ENCODE assay signal across 17 cellular contexts in genomic region chr3:64067510-64068346, GRCh38. TPM values are rescaled to one million over a fixed set of nuclear protein-coding genes. Genes with fewer than 3 reads are reported as not detected.
DNase-seq lines count a peak whose midpoint lies in the region; ATAC-seq, FAIRE-seq and TF ChIP-seq lines count a peak whose summit lies in the region.
"Had no signal": no experiment of that assay in that cellular context is flagged by ENCODE, and none has a peak within 500 bp of the region (broad histone marks: within the 10 kb centered on the region; RNA-seq: fewer than 3 reads in every experiment).

No MANE protein-coding gene starts in this region.

- ATAC-seq in A549 (no peak), left cardiac atrium (peak; percentile 34 to 65), GM18519 (IDR thresholded peaks at IDR 0.05; ENCODE audit: low FRiP score, unreplicated experiment) (no peak), left lobe of liver (no peak), GM21528 (IDR thresholded peaks at IDR 0.05; ENCODE audit: low FRiP score, unreplicated experiment) (no peak)
- no peak for ATAC-seq in activated naive CD4-positive, alpha-beta T cell treated with anti-CD3 and anti-CD28 coated beads, Interleukin-2, amount 50 U/mL, for 72 hours
- ATAC-seq: activated CD8-positive, alpha-beta T cell treated with anti-CD3 and anti-CD28 coated beads, Interleukin-2, amount 10 ng/mL, durations not matched to agents 7 days and 5 days; activated T-cell treated with anti-CD3 and anti-CD28 coated beads, Interleukin-2, amount 50 U/mL, for 72 hours; mucosa of descending colon had no signal

- no peaks in the 10 kb centered on the region for H3K27me3 ChIP-seq in GM23248 (replicated peaks; ENCODE audit: insufficient read depth)
- no peaks in the 10 kb centered on the region for H3K27me3 ChIP-seq in SK-N-SH (ENCODE audit: insufficient read depth)
- H3K27me3 ChIP-seq: neutrophil, vagina had no signal

- H3K9me2 ChIP-seq in GM23248 (ENCODE audit: insufficient read depth): no peaks in the 10 kb centered on the region
- H3K9me2 ChIP-seq in SK-N-SH: no peaks in the 10 kb centered on the region

- intact Hi-C loops in left cardiac atrium (cut with DNase I): no loop called here

- no peaks in the 10 kb centered on the region for H4K20me1 ChIP-seq in GM23248 (ENCODE audit: insufficient read depth)
- H4K20me1 ChIP-seq in SK-N-SH (ENCODE audit: insufficient read depth): no peaks in the 10 kb centered on the region

- DNase-seq in A549 (ENCODE audit: low read depth in 1 of 2, low spot score in 1 of 2): no peak
- peak; percentile 59 for DNase-seq in GM23248
- DNase-seq in SK-N-SH: no peak
- DNase-seq in left cardiac atrium: peak; percentile 17
- DNase-seq in left lobe of liver (ENCODE audit: low spot score): no peak
- no peak for DNase-seq in activated naive CD4-positive, alpha-beta T cell treated with anti-CD3 and anti-CD28 coated beads, Interleukin-2, amount 50 U/mL, for 72 hours (ENCODE audit: low spot score in 2 of 2)
- DNase-seq: activated CD8-positive, alpha-beta T cell treated with anti-CD3 and anti-CD28 coated beads, Interleukin-2, amount 10 ng/mL, durations not matched to agents 7 days and 5 days; activated naive CD8-positive, alpha-beta T cell treated with anti-CD3 and anti-CD28 coated beads, Interleukin-2, amount 10 ng/mL, durations not matched to agents 7 days and 5 days; activated T-cell treated with anti-CD3 and anti-CD28 coated beads, Interleukin-2, amount 50 U/mL, for 72 hours; hippocampal formation; mucosa of descending colon; NCI-H2107 had no signal

- TF ChIP-seq RAD21 in A549 (conservative IDR thresholded peaks at IDR 0.05 in 1 of 2, IDR thresholded peaks at IDR 0.05 in 1 of 2) (no peak), SK-N-SH (IDR thresholded peaks at IDR 0.05; ENCODE audit: low read length) (no peak)

- no peak for FAIRE-seq in A549 (lab: Jason Lieb, UNC)

- 0 out of 2 replicates have a peak, but pooled peaks cover 12% of the 10 kb centered on the region for H3F3A ChIP-seq in GM23248 (ENCODE audit: insufficient read depth)
- H3F3A ChIP-seq in SK-N-SH (replicated peaks; ENCODE audit: insufficient read depth): peaks cover 3% of the 10 kb centered on the region

- H3K4me1 ChIP-seq in A549 (peaks cover 28% of the 10 kb centered on the region), GM23248 (ENCODE audit: insufficient read depth) (peaks cover 12% of the 10 kb centered on the region), SK-N-SH (ENCODE audit: control insufficient read depth in 1 of 2, insufficient read depth in 2 of 2, low read depth in 1 of 2, low read length in 1 of 2) (peaks cover 0 to 9% of the 10 kb centered on the region in 2 experiments; a peak in 2 of 4 replicates)

- H3K27ac ChIP-seq in A549: peak overlapping the region; percentile 59 to 96
- H3K27ac ChIP-seq in GM23248: no peak overlapping the region
- no peak overlapping the region; a peak in 1 of 4 replicates for H3K27ac ChIP-seq in SK-N-SH (ENCODE audit: low read depth in 2 of 2, low read length in 1 of 2)
- H3K27ac ChIP-seq: neutrophil, vagina had no signal

- 76% methylated on average over 10 of the region's 10 CpGs for WGBS in A549 (ENCODE audit: missing lambda C conversion rate)
- WGBS in GM23248 (ENCODE audit: low coverage in 1 of 2, low lambda C conversion rate in 2 of 2, missing lambda C conversion rate in 2 of 2), 2 experiments: 11 to 15% methylated on average over 10 of the region's 10 CpGs
- WGBS in SK-N-SH (ENCODE audit: low lambda C conversion rate): 53% methylated on average over 9 of the region's 10 CpGs

- CTCF ChIA-PET in A549 (lab: Yijun Ruan, JAX): interaction anchor here (0.7 kb wide), 1 partner anchor 417 kb away, joined by 3 read pairs; no protein-coding TSS in a partner anchor
- CTCF ChIA-PET in SK-N-SH (lab: Yijun Ruan, JAX): interaction anchor here (0.6 to 1.3 kb wide), 3 partner anchors 37 to 140 kb away, joined by 3 to 4 read pairs (median 3); no protein-coding TSS in a partner anchor

- H3K9me3 ChIP-seq in A549: peaks cover 13% of the 10 kb centered on the region; the same call in 2 of the 3 replicates
- H3K9me3 ChIP-seq in GM23248 (ENCODE audit: low read depth): no peaks in the 10 kb centered on the region
- H3K9me3 ChIP-seq in SK-N-SH: no peaks in the 10 kb centered on the region
- H3K9me3 ChIP-seq: mucosa of descending colon, neutrophil, vagina had no signal

- no peaks in the 10 kb centered on the region for H3K79me2 ChIP-seq in GM23248 (ENCODE audit: insufficient read depth)
- no peaks in the 10 kb centered on the region for H3K79me2 ChIP-seq in SK-N-SH (ENCODE audit: insufficient read depth)

- H3K27ac Mint-ChIP-seq in activated naive CD4-positive, alpha-beta T cell treated with anti-CD3 and anti-CD28 coated beads, Interleukin-2, amount 50 U/mL, for 72 hours: no peak overlapping the region
- H3K27ac Mint-ChIP-seq: activated CD8-positive, alpha-beta T cell treated with anti-CD3 and anti-CD28 coated beads, Interleukin-2, amount 10 ng/mL, durations not matched to agents 7 days and 5 days; activated naive CD8-positive, alpha-beta T cell treated with anti-CD3 and anti-CD28 coated beads, Interleukin-2, amount 10 ng/mL, durations not matched to agents 7 days and 5 days; activated T-cell treated with anti-CD3 and anti-CD28 coated beads, Interleukin-2, amount 50 U/mL, for 72 hours; T-helper 1 cell treated with Interleukin-12 subunit alpha and Interleukin-12 subunit beta and Interleukin-4 antibody, amounts not matched to agents 30 μg/mL and 1 μg/mL, for 36 hours had no signal

- H3K36me3 ChIP-seq in GM23248 (ENCODE audit: low read depth) (no peaks in the 10 kb centered on the region), SK-N-SH (replicated peaks in 1 of 2; ENCODE audit: control insufficient read depth in 1 of 2, insufficient read depth in 2 of 2, low read length in 1 of 2) (peaks cover 0 to 5% of the 10 kb centered on the region in 2 experiments)
- H3K36me3 ChIP-seq: neutrophil, vagina had no signal

- H3K36me3 Mint-ChIP-seq in activated naive CD4-positive, alpha-beta T cell treated with anti-CD3 and anti-CD28 coated beads, Interleukin-2, amount 50 U/mL, for 72 hours: no peaks in the 10 kb centered on the region
- H3K36me3 Mint-ChIP-seq: activated naive CD8-positive, alpha-beta T cell treated with anti-CD3 and anti-CD28 coated beads, Interleukin-2, amount 10 ng/mL, durations not matched to agents 7 days and 5 days had no signal

- in situ Hi-C loops in GM23248 (cut with MboI): no loop called here

- TF ChIP-seq CTCF in A549 (IDR thresholded peaks at IDR 0.05) (no peak), SK-N-SH (IDR thresholded peaks at IDR 0.05) (no peak)

- peak overlapping the region; percentile 65 for H2AFZ ChIP-seq in GM23248
- no peak overlapping the region for H2AFZ ChIP-seq in SK-N-SH (ENCODE audit: low read depth)

- H3K4me3 ChIP-seq in A549: no peak overlapping the region
- H3K4me3 ChIP-seq in GM23248: no peak overlapping the region
- H3K4me3 ChIP-seq in SK-N-SH (ENCODE audit: low read depth in 2 of 2, low read length in 1 of 2): no peak overlapping the region
- H3K4me3 ChIP-seq: mucosa of descending colon, vagina had no signal

- no peaks in the 10 kb centered on the region for H3K9me3 Mint-ChIP-seq in activated naive CD4-positive, alpha-beta T cell treated with anti-CD3 and anti-CD28 coated beads, Interleukin-2, amount 50 U/mL, for 72 hours
- H3K9me3 Mint-ChIP-seq: activated naive CD8-positive, alpha-beta T cell treated with anti-CD3 and anti-CD28 coated beads, Interleukin-2, amount 10 ng/mL, durations not matched to agents 7 days and 5 days; activated T-cell treated with anti-CD3 and anti-CD28 coated beads, Interleukin-2, amount 50 U/mL, for 72 hours; T-helper 1 cell treated with Interleukin-12 subunit alpha and Interleukin-12 subunit beta and Interleukin-4 antibody, amounts not matched to agents 30 μg/mL and 1 μg/mL, for 36 hours had no signal

- H3K9ac ChIP-seq in GM23248 (no peak overlapping the region), SK-N-SH (no peak overlapping the region)

- no peak for TF ChIP-seq EP300 in A549 (IDR thresholded peaks at IDR 0.05)
- no peak for TF ChIP-seq EP300 in SK-N-SH (IDR thresholded peaks at IDR 0.05; ENCODE audit: borderline replicate concordance in 1 of 2, low read depth in 1 of 2, low read length in 1 of 2)

- POLR2A ChIA-PET in A549 (lab: Yijun Ruan, JAX): no interaction called here
- POLR2A ChIA-PET in SK-N-SH (lab: Yijun Ruan, JAX): no interaction called here

- H3K4me2 ChIP-seq in A549 (no peak overlapping the region), GM23248 (ENCODE audit: unreplicated experiment) (peak overlapping the region; percentile 43), SK-N-SH (no peak overlapping the region)

- TF ChIP-seq POLR2A in A549 (IDR thresholded peaks at IDR 0.05; ENCODE audit: low read length): no peak

TF ChIP-seq in A549, 52 proteins besides CTCF, POLR2A, EP300 and RAD21:
- TF ChIP-seq MAFK (IDR thresholded peaks at IDR 0.05; ENCODE audit: partially characterized antibody) (peak; percentile 86), ZFP36 (IDR thresholded peaks at IDR 0.05; ENCODE audit: borderline replicate concordance, partially characterized antibody) (no peak)

TF ChIP-seq in SK-N-SH, 30 proteins besides CTCF, POLR2A, EP300 and RAD21:
- TF ChIP-seq GATA2 (CRISPR knock-in tag; IDR thresholded peaks at IDR 0.05) (peak; percentile 22; the same call in 1 of the 2 replicates), CHD2 (IDR thresholded peaks at IDR 0.05; ENCODE audit: low read length, partially characterized antibody) (no peak), POLR2AphosphoS5 (IDR thresholded peaks at IDR 0.05; ENCODE audit: low read depth, low read length) (no peak), JUND (IDR thresholded peaks at IDR 0.05) (no peak)

RNA-seq across cellular contexts. Expression of gene PSMD6, which starts 44.4 kb away (rescaled TPM):
- polyA plus RNA-seq in A549 (2011; rRNA removed): 53.8 and 76.8 TPM in 2 replicates
- 70.4 and 74.2 TPM in 2 replicates for polyA plus RNA-seq in A549 (2012; cell fraction: cytosol; rRNA removed)
- polyA plus RNA-seq in A549 (2012; cell fraction: nucleus; rRNA removed): 43.2 and 51.1 TPM in 2 replicates
- polyA plus RNA-seq in A549 (2017; fragmentation: RNase III; extraction: RNeasy Plus Mini Kit Qiagen cat#74134 plus additional on column Dnase treatment): 117 to 121 TPM (median 120 TPM) in 3 replicates
- 20.3 and 20.7 TPM in 2 replicates for polyA minus RNA-seq in A549 (2011; rRNA and poly(A)+ RNA removed)
- 78.2 and 79.5 TPM in 2 replicates for total RNA-seq in GM23248 (2014; rRNA removed; shearing (Covaris generic))
- polyA plus RNA-seq in GM23248 (2016; fragmentation: Nextera tagmentation; extraction: Ambion mirVana): 126 and 130 TPM in 2 replicates
- 75.7 and 90.3 TPM in 2 replicates for polyA plus RNA-seq in SK-N-SH (2012; rRNA removed)
- 107 and 114 TPM in 2 replicates for polyA plus RNA-seq in SK-N-SH (2012; cell fraction: cytosol; rRNA removed)
- 55.0 and 70.8 TPM in 2 replicates for polyA plus RNA-seq in SK-N-SH (2012; cell fraction: nucleus; rRNA removed)
- 10 to 100 TPM; 61.6 to 80.3 TPM for total RNA-seq in left cardiac atrium
- total RNA-seq in left lobe of liver: 31.8 TPM
- total RNA-seq in activated naive CD4-positive, alpha-beta T cell treated with anti-CD3 and anti-CD28 coated beads, Interleukin-2, amount 50 U/mL, for 72 hours: 100 to 1,000 TPM in 1 of 2 donors, 10 to 100 TPM in 1; 87.1 to 166 TPM

Comparison
In these comparisons a context has a peak if more than half of its experiments do, and no peak if none do; other contexts are left out.
1. ATAC-seq: peak in left cardiac atrium (2 of 2); none in A549 (0 of 2), GM18519 (single experiment), left lobe of liver (single experiment), activated naive CD4-positive, alpha-beta T cell treated with anti-CD3 and anti-CD28 coated beads, Interleukin-2, amount 50 U/mL, for 72 hours (0 of 2) and GM21528 (single experiment).
2. DNase-seq: peak in GM23248 (single experiment) and left cardiac atrium (single experiment); none in A549 (0 of 2), SK-N-SH (single experiment), left lobe of liver (single experiment) and activated naive CD4-positive, alpha-beta T cell treated with anti-CD3 and anti-CD28 coated beads, Interleukin-2, amount 50 U/mL, for 72 hours (0 of 2).
3. H3K27ac ChIP-seq: peak in A549 (2 of 2); none in GM23248 (single experiment) and SK-N-SH (0 of 2).